ENCODE assay signal across 1 cellular context in the genomic region with DNA sequence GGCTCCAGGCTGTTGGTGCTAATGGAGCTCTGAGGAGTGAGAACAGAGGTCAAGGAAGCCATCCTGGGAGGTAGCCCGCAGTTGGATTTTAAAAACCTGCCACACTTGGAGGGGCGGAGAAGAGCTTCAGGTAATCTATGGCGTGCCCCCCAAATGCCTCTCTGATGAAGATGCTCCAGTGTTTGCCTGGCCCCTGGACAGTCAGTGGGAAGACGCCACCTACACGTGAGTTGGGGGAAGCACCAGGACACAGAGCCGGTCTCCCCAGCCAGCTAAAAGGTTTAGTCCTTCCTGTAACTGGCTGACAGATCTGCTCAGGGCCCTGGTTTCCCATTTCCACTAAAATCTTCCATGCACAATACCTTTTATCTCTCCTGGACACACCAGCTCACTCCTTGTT.
TF ChIP-seq lines count a peak whose summit lies in the region.

No MANE protein-coding gene starts in this region.

TF ChIP-seq in H1, 55 proteins besides CTCF, POLR2A, EP300 and RAD21 (continued from another document):
- no peak for TF ChIP-seq CEBPB (IDR thresholded peaks at IDR 0.05; ENCODE audit: low read depth, low read length)
TF ChIP-seq in H1: peak in this region for 0.
